ENCODE assay signal across 18 cellular contexts in the genomic region with DNA sequence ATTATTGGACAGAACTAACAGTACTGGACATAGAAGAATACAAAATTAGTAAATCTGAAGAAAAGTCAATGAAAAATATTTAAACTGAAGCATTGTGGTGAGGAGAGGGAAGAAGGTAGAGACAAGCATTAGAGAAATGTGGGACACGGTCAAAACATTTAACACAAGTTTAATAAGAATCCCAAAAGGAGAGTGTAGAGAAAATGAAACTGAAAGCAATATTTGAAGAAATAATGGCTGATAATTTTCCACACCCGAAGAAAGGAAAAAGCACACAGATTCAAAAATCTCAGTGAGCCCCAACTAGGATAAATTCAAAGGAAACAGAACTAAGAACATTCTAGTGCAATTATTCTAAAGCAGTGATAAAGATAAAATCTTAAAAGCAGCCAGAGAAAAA.
A peak's percentile ranks its signal among the peaks of the same experiment; 100 is the strongest.
DNase-seq lines count a peak whose midpoint lies in the region; ATAC-seq and TF ChIP-seq lines count a peak whose summit lies in the region.
"Had no signal": no experiment of that assay in that cellular context is flagged by ENCODE, and none has a peak within 500 bp of the region (broad histone marks: within the 10 kb centered on the region; RNA-seq: fewer than 3 reads in every experiment).

No MANE protein-coding gene starts in this region.

- POLR2A ChIA-PET in MCF 10A (lab: Yijun Ruan, JAX) = no interaction called here
- POLR2A ChIA-PET in A673 (lab: Charles Lee; ENCODE audit: low non-redundant PET) = no interaction called here
- POLR2A ChIA-PET in T-cell (lab: Charles Lee) = no interaction called here

- intact Hi-C loops in MCF 10A (cut with micrococcal nuclease) = no loop called here
- intact Hi-C loops in breast epithelium (cut with DNase I; ENCODE audit: low total_unique reads) = loop anchor here (5.0 kb wide), 1 partner anchor 178 kb away; no protein-coding TSS in a partner anchor
- intact Hi-C loops in A673 (cut with micrococcal nuclease; ENCODE audit: unreplicated experiment) = no loop called here

- H3K9me3 ChIP-seq in breast epithelium (no peaks in the 10 kb centered on the region), adipocyte (ENCODE audit: control insufficient read depth, low read length) (no peaks in the 10 kb centered on the region), liver (ENCODE audit: control insufficient read depth in 4 of 4, low read length in 3 of 4) (no peaks in the 10 kb centered on the region), A673 (ENCODE audit: low read depth, low read length, poor library complexity, severe bottlenecking) (no peaks in the 10 kb centered on the region)

- TF ChIP-seq CTCF in MCF 10A (IDR thresholded peaks at IDR 0.05; ENCODE audit: unreplicated experiment) (no peak), breast epithelium (IDR thresholded peaks at IDR 0.05) (no peak), liver (IDR thresholded peaks at IDR 0.05; ENCODE audit: low read depth, low read length, missing input control) (no peak), A673 (conservative IDR thresholded peaks at IDR 0.05; ENCODE audit: low read depth, low read length) (no peak)

- no peaks in the 10 kb centered on the region for H3K27me3 ChIP-seq in breast epithelium
- H3K27me3 ChIP-seq in adipocyte (replicated peaks; ENCODE audit: control insufficient read depth, insufficient read depth, low read length) = no peaks in the 10 kb centered on the region
- H3K27me3 ChIP-seq in liver (ENCODE audit: control insufficient read depth in 4 of 4, insufficient read depth in 4 of 4, low read length in 3 of 4) = no peaks in the 10 kb centered on the region
- no peaks in the 10 kb centered on the region for H3K27me3 ChIP-seq in A673 (replicated peaks; ENCODE audit: insufficient read depth, low read depth, low read length, poor library complexity)

- peak overlapping the region; percentile 75 for H3K9ac ChIP-seq in adipocyte (ENCODE audit: low read length)
- peak overlapping the region; percentile 64 to 71 for H3K9ac ChIP-seq in liver (ENCODE audit: low read depth in 1 of 2, low read length in 2 of 2)

- ATAC-seq in GM19035 (IDR thresholded peaks at IDR 0.05; ENCODE audit: unreplicated experiment) = no peak
- no peak for ATAC-seq in GM21528 (IDR thresholded peaks at IDR 0.05; ENCODE audit: low FRiP score, unreplicated experiment)
- ATAC-seq in T-cell (replicated peaks in 1 of 4) = no peak
- ATAC-seq: activated CD8-positive, alpha-beta memory T cell treated with anti-CD3 and anti-CD28 coated beads, Interleukin-2, amount 10 ng/mL, durations not matched to agents 7 days and 5 days had no signal

- no peaks in the 10 kb centered on the region for H3K36me3 Mint-ChIP-seq in MCF 10A (ENCODE audit: insufficient read depth, unreplicated experiment)
- no peaks in the 10 kb centered on the region for H3K36me3 Mint-ChIP-seq in T-cell
- H3K36me3 Mint-ChIP-seq: activated CD8-positive, alpha-beta memory T cell treated with anti-CD3 and anti-CD28 coated beads, Interleukin-2, amount 10 ng/mL, durations not matched to agents 7 days and 5 days; CD4-positive, alpha-beta memory T cell had no signal

- WGBS in liver = 24% methylated on average over 2 of the region's 2 CpGs

- DNase-seq in MCF 10A (ENCODE audit: unreplicated experiment) (peak; percentile 10), breast epithelium (ENCODE audit: low spot score in 2 of 2) (no peak), adipocyte (ENCODE audit: low read depth) (peak; percentile 33), A673 (ENCODE audit: low spot score) (no peak), T-cell (no peak)
- DNase-seq: 8988T; activated CD4-positive, CD25-positive, alpha-beta regulatory T cell; activated CD8-positive, alpha-beta memory T cell treated with anti-CD3 and anti-CD28 coated beads, Interleukin-2, amount 10 ng/mL, durations not matched to agents 7 days and 5 days; activated naive CD4-positive, alpha-beta T cell treated with anti-CD3 and anti-CD28 coated beads for 36 hours; CD4-positive, alpha-beta memory T cell; effector memory CD4-positive, alpha-beta T cell; NCI-H2029 treated with DMSO at 0.1 percent for 48 hours; NCI-H524 treated with DMSO at 0.1 percent for 48 hours; occipital lobe had no signal

- H3K27ac Mint-ChIP-seq in MCF 10A (ENCODE audit: low read depth, unreplicated experiment) (peak overlapping the region; percentile 99), T-cell (no peak overlapping the region)
- H3K27ac Mint-ChIP-seq: activated CD8-positive, alpha-beta memory T cell treated with anti-CD3 and anti-CD28 coated beads, Interleukin-2, amount 10 ng/mL, durations not matched to agents 7 days and 5 days; activated naive CD4-positive, alpha-beta T cell treated with anti-CD3 and anti-CD28 coated beads for 36 hours; CD4-positive, alpha-beta memory T cell; stimulated activated naive CD8-positive, alpha-beta T cell treated with anti-CD3 and anti-CD28 coated beads, Interleukin-15, Interleukin-2, amounts not matched to agents 100 ng/mL and 50 ng/mL, for 24 hours had no signal

- H3K4me3 Mint-ChIP-seq in MCF 10A (ENCODE audit: unreplicated experiment) (peak overlapping the region; percentile 80), T-cell (no peak overlapping the region)
- H3K4me3 Mint-ChIP-seq: activated CD8-positive, alpha-beta memory T cell treated with anti-CD3 and anti-CD28 coated beads, Interleukin-2, amount 10 ng/mL, durations not matched to agents 7 days and 5 days; activated naive CD4-positive, alpha-beta T cell treated with anti-CD3 and anti-CD28 coated beads for 36 hours; stimulated activated naive CD8-positive, alpha-beta T cell treated with anti-CD3 and anti-CD28 coated beads, Interleukin-15, Interleukin-2, amounts not matched to agents 100 ng/mL and 50 ng/mL, for 24 hours had no signal

- no TSS peak for BruUV-seq in MCF 10A (replicated peaks; lab: Mats Ljungman, UMichigan)
- no TSS peak for BruUV-seq in A673 (replicated peaks; lab: Mats Ljungman, UMichigan)

- H3K9me3 Mint-ChIP-seq in MCF 10A (ENCODE audit: unreplicated experiment) (no peaks in the 10 kb centered on the region), T-cell (no peaks in the 10 kb centered on the region)
- H3K9me3 Mint-ChIP-seq: activated naive CD4-positive, alpha-beta T cell treated with anti-CD3 and anti-CD28 coated beads for 36 hours had no signal

- no peak for TF ChIP-seq RAD21 in liver (IDR thresholded peaks at IDR 0.05)

- H3K4me1 ChIP-seq in breast epithelium = no peaks in the 10 kb centered on the region
- no peaks in the 10 kb centered on the region for H3K4me1 ChIP-seq in adipocyte (ENCODE audit: control insufficient read depth, insufficient read depth, low read length)
- H3K4me1 ChIP-seq in liver (ENCODE audit: control insufficient read depth in 4 of 4, insufficient read depth in 4 of 4, low read length in 3 of 4) = peaks cover 0 to under 1% (median 0%) of the 10 kb centered on the region in 4 donors
- no peaks in the 10 kb centered on the region for H3K4me1 ChIP-seq in A673 (ENCODE audit: insufficient read depth, low read length, poor library complexity, severe bottlenecking)

- H3K27ac ChIP-seq in breast epithelium = no peak overlapping the region
- no peak overlapping the region for H3K27ac ChIP-seq in liver (ENCODE audit: low read depth in 1 of 2, low read length in 2 of 2)
- H3K27ac ChIP-seq in A673 (ENCODE audit: low read depth, low read length, poor library complexity, severe bottlenecking) = no peak overlapping the region

- H3K4me3 ChIP-seq in breast epithelium (no peak overlapping the region), adipocyte (ENCODE audit: low read length) (peak overlapping the region; percentile 75), liver (ENCODE audit: low read depth in 1 of 3, low read length in 3 of 3) (peak overlapping the region; percentile 45 to 50 (median 49)), A673 (ENCODE audit: low read depth, low read length, poor library complexity, severe bottlenecking) (no peak overlapping the region)

- H3K27me3 Mint-ChIP-seq in MCF 10A (ENCODE audit: insufficient read depth, unreplicated experiment) = no peaks in the 10 kb centered on the region
- H3K27me3 Mint-ChIP-seq in T-cell = no peaks in the 10 kb centered on the region
- H3K27me3 Mint-ChIP-seq: activated CD8-positive, alpha-beta memory T cell treated with anti-CD3 and anti-CD28 coated beads, Interleukin-2, amount 10 ng/mL, durations not matched to agents 7 days and 5 days; CD4-positive, alpha-beta memory T cell; stimulated activated naive CD8-positive, alpha-beta T cell treated with anti-CD3 and anti-CD28 coated beads, Interleukin-15, Interleukin-2, amounts not matched to agents 100 ng/mL and 50 ng/mL, for 24 hours had no signal

- CTCF ChIA-PET in MCF 10A (lab: Yijun Ruan, JAX) (interaction anchor here (0.5 kb wide), 1 partner anchor 609 kb away, joined by 3 read pairs; no protein-coding TSS in a partner anchor), A673 (lab: Charles Lee) (no interaction called here), T-cell (lab: Charles Lee) (no interaction called here)

- H3K4me1 Mint-ChIP-seq in MCF 10A (ENCODE audit: insufficient read depth, unreplicated experiment) (peaks cover 6% of the 10 kb centered on the region), T-cell (no peaks in the 10 kb centered on the region)
- H3K4me1 Mint-ChIP-seq: activated CD8-positive, alpha-beta memory T cell treated with anti-CD3 and anti-CD28 coated beads, Interleukin-2, amount 10 ng/mL, durations not matched to agents 7 days and 5 days had no signal

- TF ChIP-seq POLR2A in breast epithelium (IDR thresholded peaks at IDR 0.05) = no peak

- no peaks in the 10 kb centered on the region for H3K36me3 ChIP-seq in breast epithelium
- H3K36me3 ChIP-seq in adipocyte (ENCODE audit: control insufficient read depth, insufficient read depth, low read length, severe bottlenecking) = no peaks in the 10 kb centered on the region
- H3K36me3 ChIP-seq in liver (ENCODE audit: control insufficient read depth in 4 of 4, insufficient read depth in 3 of 4, low read depth in 1 of 4, low read length in 3 of 4) = no peaks in the 10 kb centered on the region
- no peaks in the 10 kb centered on the region for H3K36me3 ChIP-seq in A673 (ENCODE audit: insufficient read depth, low read length, poor library complexity, severe bottlenecking)

TF ChIP-seq in liver, 16 proteins besides CTCF, POLR2A, EP300 and RAD21:
- TF ChIP-seq JUND (IDR thresholded peaks at IDR 0.05) (no peak), YY1 (IDR thresholded peaks at IDR 0.05) (peak; percentile 79)
- TF ChIP-seq, protein P1, sequence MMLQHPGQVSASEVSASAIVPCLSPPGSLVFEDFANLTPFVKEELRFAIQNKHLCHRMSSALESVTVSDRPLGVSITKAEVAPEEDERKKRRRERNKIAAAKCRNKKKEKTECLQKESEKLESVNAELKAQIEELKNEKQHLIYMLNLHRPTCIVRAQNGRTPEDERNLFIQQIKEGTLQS (IDR thresholded peaks at IDR 0.05) = no peak

Comparison
In these comparisons a context has a peak if more than half of its experiments do, and no peak if none do; other contexts are left out.
1. DNase-seq: peak in MCF 10A (single experiment) and adipocyte (single experiment); none in breast epithelium (0 of 2), A673 (single experiment) and T-cell (0 of 34).
2. H3K4me3 ChIP-seq: peak in adipocyte (single experiment) and liver (3 of 3); none in breast epithelium (0 of 3) and A673 (single experiment).